Comparison of ENCODE assay signal across 11 cellular contexts in genomic region chr2:9663008-9663879, GRCh38.
DNase-seq lines count a peak whose midpoint lies in the region; ATAC-seq and FAIRE-seq lines count a peak whose summit lies in the region.
"Had no signal": no experiment of that assay in that cellular context is flagged by ENCODE, and none has a peak within 500 bp of the region (broad histone marks: within the 10 kb centered on the region; RNA-seq: fewer than 3 reads in every experiment).

No MANE protein-coding gene starts in this region.

- no peak for FAIRE-seq in HTR-8/SVneo (lab: Jason Lieb, UNC)
- FAIRE-seq: TTC549 had no signal

- H3K9me3 Mint-ChIP-seq in effector memory CD8-positive, alpha-beta T cell = no peaks in the 10 kb centered on the region

- no peaks in the 10 kb centered on the region for H3K27me3 Mint-ChIP-seq in effector memory CD8-positive, alpha-beta T cell

- peaks cover 16 to 36% of the 10 kb centered on the region in 2 donors for H3K4me1 Mint-ChIP-seq in effector memory CD8-positive, alpha-beta T cell (ENCODE audit: low read depth in 2 of 2)

- peak overlapping the region; percentile 4 to 61 for H3K27ac Mint-ChIP-seq in effector memory CD8-positive, alpha-beta T cell

- H3K4me3 Mint-ChIP-seq in effector memory CD8-positive, alpha-beta T cell = peak overlapping the region; percentile 5 to 17

- peak in 2 of 3 experiments; percentile 34 to 67 for DNase-seq in NCI-H1417 (lab: John Stamatoyannopoulos, UW)
- no peak for DNase-seq in NCI-H1417 treated with DMSO at 0.1 percent for 48 hours (lab: John Stamatoyannopoulos, UW)
- DNase-seq in effector memory CD8-positive, alpha-beta T cell = no peak
- DNase-seq in NK-92 treated with Interleukin-12 subunit alpha and Interleukin-12 subunit beta, amount 100 ng/mL, for 24 hours (lab: John Stamatoyannopoulos, UW) = no peak
- no peak for DNase-seq in HTR-8/SVneo (ENCODE audit: insufficient read length, low spot score)
- DNase-seq: activated naive CD4-positive, alpha-beta T cell treated with anti-CD3 and anti-CD28 coated beads, Interleukin-2, amount 50 U/mL, for 16 hours; heart left ventricle had no signal

- ATAC-seq in GM21529 (IDR thresholded peaks at IDR 0.05; ENCODE audit: unreplicated experiment) (peak; percentile 90), HG03469 (IDR thresholded peaks at IDR 0.05; ENCODE audit: unreplicated experiment) (peak; percentile 81), HG02759 (IDR thresholded peaks at IDR 0.05; ENCODE audit: unreplicated experiment) (no peak)
- peak; percentile 90 for ATAC-seq in effector memory CD8-positive, alpha-beta T cell (replicated peaks)
- ATAC-seq: heart left ventricle had no signal

- H3K36me3 Mint-ChIP-seq in effector memory CD8-positive, alpha-beta T cell (ENCODE audit: insufficient read depth) = no peaks in the 10 kb centered on the region

Comparison
In these comparisons a context has a peak if more than half of its experiments do, and no peak if none do; other contexts are left out.
1. DNase-seq: peak in NCI-H1417 (2 of 3); none in NCI-H1417 treated with DMSO at 0.1 percent for 48 hours (single experiment), effector memory CD8-positive, alpha-beta T cell (0 of 3), NK-92 treated with Interleukin-12 subunit alpha and Interleukin-12 subunit beta, amount 100 ng/mL, for 24 hours (single experiment) and HTR-8/SVneo (single experiment).